Comparison of ENCODE assay signal across 9 cellular contexts in the genomic region with DNA sequence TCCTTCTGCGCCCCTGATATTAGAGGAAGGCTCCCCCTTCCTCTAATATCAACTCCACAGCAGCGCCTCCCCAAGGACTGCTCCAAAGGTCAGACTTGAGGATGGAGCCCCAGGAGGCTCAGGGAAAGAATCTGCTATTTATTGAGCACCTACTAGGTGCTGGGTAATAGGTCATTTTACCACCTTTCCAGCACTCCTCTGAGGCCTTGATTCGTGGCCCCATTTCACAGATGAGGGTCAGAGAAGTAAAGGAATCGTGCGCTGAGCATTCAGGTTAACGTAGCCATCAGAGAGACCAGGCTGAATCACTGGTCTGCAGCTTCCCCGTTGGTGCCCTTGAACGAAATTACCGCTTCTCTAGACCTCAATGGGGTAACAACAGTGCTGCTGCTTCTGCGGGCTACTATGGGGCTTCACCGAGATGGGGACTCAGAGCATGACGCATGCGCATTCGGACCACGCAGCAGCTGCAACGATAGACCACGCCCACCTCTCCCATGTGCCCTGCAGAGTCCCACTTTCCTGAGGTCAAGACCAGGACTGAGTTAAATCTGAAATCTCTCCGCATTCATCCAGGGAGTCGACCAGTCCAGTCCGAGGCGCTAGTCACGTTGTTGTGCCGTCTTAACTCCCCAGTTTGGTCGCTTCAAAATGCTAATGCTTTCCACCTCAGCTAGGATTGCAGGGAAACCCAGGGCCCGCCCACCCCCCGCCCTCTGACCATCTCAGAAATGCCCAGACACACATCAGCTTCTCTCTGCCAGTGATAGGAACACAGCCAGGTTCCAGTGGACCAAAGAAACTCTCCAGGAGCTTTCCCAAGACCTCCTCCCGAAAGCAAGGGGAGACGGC. TPM values are rescaled to one million over a fixed set of nuclear protein-coding genes. Genes with fewer than 3 reads are reported as not detected.
DNase-seq lines count a peak whose midpoint lies in the region; TF ChIP-seq lines count a peak whose summit lies in the region.
"Had no signal": no experiment of that assay in that cellular context is flagged by ENCODE, and none has a peak within 500 bp of the region (broad histone marks: within the 10 kb centered on the region; RNA-seq: fewer than 3 reads in every experiment).

No MANE protein-coding gene starts in this region.

- TF ChIP-seq POLR2A in breast epithelium (IDR thresholded peaks at IDR 0.05) = no peak

- no peak overlapping the region for H3K27ac ChIP-seq in breast epithelium

- no peak for TF ChIP-seq CTCF in breast epithelium (IDR thresholded peaks at IDR 0.05)

- peak; percentile 22 for DNase-seq in stimulated activated CD4-positive, alpha-beta T cell treated with anti-CD3 and anti-CD28 coated beads, Interleukin-4, amount 100 ng/mL, for 1 hour
- no peak for DNase-seq in stimulated activated CD4-positive, alpha-beta T cell treated with anti-CD3 and anti-CD28 coated beads, Interleukin-2, amount 100 ng/mL, for 48 hours
- DNase-seq in ecto neural progenitor cell (ENCODE audit: low spot score) (peak; percentile 87), medulla oblongata (ENCODE audit: extremely low spot score) (peak; percentile 68), ureter (ENCODE audit: low spot score) (no peak), NCI-H1436 (lab: John Stamatoyannopoulos, UW) (no peak), breast epithelium (ENCODE audit: low spot score in 2 of 2) (no peak), NCI-H2081 (lab: John Stamatoyannopoulos, UW) (no peak)
- DNase-seq: COR-L47 had no signal

- H3K27me3 ChIP-seq in breast epithelium = no peaks in the 10 kb centered on the region

- intact Hi-C loops in breast epithelium (cut with DNase I; ENCODE audit: low total_unique reads) = no loop called here

- no peak overlapping the region for H3K4me3 ChIP-seq in breast epithelium

- no peaks in the 10 kb centered on the region for H3K36me3 ChIP-seq in breast epithelium

- no peaks in the 10 kb centered on the region for H3K9me3 ChIP-seq in breast epithelium

- H3K4me1 ChIP-seq in breast epithelium = peaks cover 8 to 15% of the 10 kb centered on the region in 2 donors

RNA-seq across cellular contexts. Expression of a gene that starts 12.9 kb away (rescaled TPM):
- total RNA-seq in ureter (39.5 TPM), breast epithelium (10 to 100 TPM in 2 of 3 donors, 1 to 10 TPM in 1; 5.6 to 26.9 (median 17.0) TPM)

RNA-seq across cellular contexts. Expression of a gene that starts 34.9 kb away (rescaled TPM):
- total RNA-seq in ureter (29.9 TPM), breast epithelium (10 to 100 TPM; 25.4 to 35.1 (median 29.6) TPM)

Comparison
In these comparisons a context has a peak if more than half of its experiments do, and no peak if none do; other contexts are left out.
1. DNase-seq: peak in stimulated activated CD4-positive, alpha-beta T cell treated with anti-CD3 and anti-CD28 coated beads, Interleukin-4, amount 100 ng/mL, for 1 hour (single experiment), ecto neural progenitor cell (single experiment) and medulla oblongata (single experiment); none in stimulated activated CD4-positive, alpha-beta T cell treated with anti-CD3 and anti-CD28 coated beads, Interleukin-2, amount 100 ng/mL, for 48 hours (0 of 2), ureter (single experiment), NCI-H1436 (single experiment), breast epithelium (0 of 2) and NCI-H2081 (0 of 2).